In genomic region chr16:14071576-14072271, GRCh38 we compare ENCODE assay signal across 8 cellular contexts. TPM values are rescaled to one million over a fixed set of nuclear protein-coding genes. Genes with fewer than 3 reads are reported as not detected.
DNase-seq lines count a peak whose midpoint lies in the region; ATAC-seq and TF ChIP-seq lines count a peak whose summit lies in the region.

No MANE protein-coding gene starts in this region.

- H2AFZ ChIP-seq in SU-DHL-6 (ENCODE audit: low read depth, low read length, severe bottlenecking) (peak overlapping the region; percentile 98), fibroblast of lung (ENCODE audit: low read length) (peak overlapping the region; percentile 86)

- H3K9me2 ChIP-seq in SU-DHL-6 (replicated peaks; ENCODE audit: insufficient read depth, low read length), result no peaks in the 10 kb centered on the region

- H3K36me3 ChIP-seq in SU-DHL-6 (ENCODE audit: low read length) (no peaks in the 10 kb centered on the region), fibroblast of lung (ENCODE audit: control insufficient read depth, insufficient read depth, low read length) (peaks cover 3% of the 10 kb centered on the region)

- H4K20me1 ChIP-seq in SU-DHL-6 (ENCODE audit: low read depth, low read length), result 0 out of 2 replicates have a peak, but pooled peaks cover 5% of the 10 kb centered on the region
- H4K20me1 ChIP-seq in fibroblast of lung (ENCODE audit: control insufficient read depth, extremely low read depth, insufficient read depth, low read length), result no peaks in the 10 kb centered on the region

- H3K4me1 Mint-ChIP-seq in osteocyte (ENCODE audit: unreplicated experiment), result peaks cover 12% of the 10 kb centered on the region

- H3K4me3 ChIP-seq in SU-DHL-6 (ENCODE audit: insufficient read depth, low read length, poor library complexity, severe bottlenecking) (peak overlapping the region; percentile 76), fibroblast of lung (replicated peaks in 1 of 4; ENCODE audit: control extremely low read depth in 1 of 4, insufficient read depth in 1 of 4, low read depth in 3 of 4, low read length in 4 of 4) (peak overlapping the region; percentile 76 to 94 (median 91))

- peak overlapping the region; percentile 75 for H3K27ac Mint-ChIP-seq in osteocyte (ENCODE audit: unreplicated experiment)

- ATAC-seq in HG02623 (IDR thresholded peaks at IDR 0.05; ENCODE audit: unreplicated experiment), result peak; percentile 29

- no peaks in the 10 kb centered on the region for H3K27me3 Mint-ChIP-seq in osteocyte (ENCODE audit: unreplicated experiment)

- H3K9ac ChIP-seq in SU-DHL-6 (ENCODE audit: low read length) (peak overlapping the region; percentile 85), fibroblast of lung (ENCODE audit: insufficient read depth, low read length) (peak overlapping the region; percentile 86)

- peaks cover 17% of the 10 kb centered on the region; the same call in 1 of the 2 replicates for H3K79me2 ChIP-seq in SU-DHL-6 (ENCODE audit: insufficient read depth, low read length)
- peaks cover 9% of the 10 kb centered on the region for H3K79me2 ChIP-seq in fibroblast of lung (ENCODE audit: control insufficient read depth, insufficient read depth, low read length)

- H3K27ac ChIP-seq in SU-DHL-6 (ENCODE audit: low read depth, low read length), result 0 out of 2 replicates have a peak overlapping the region, but pooled peaks have one; percentile 23
- peak overlapping the region; percentile 61 for H3K27ac ChIP-seq in fibroblast of lung (ENCODE audit: insufficient read depth, low read length)

- H3K9me3 ChIP-seq in SU-DHL-6 (ENCODE audit: insufficient read depth, low read length), result no peaks in the 10 kb centered on the region
- H3K9me3 ChIP-seq in fibroblast of lung (ENCODE audit: control insufficient read depth, insufficient read depth, low read depth, low read length), result no peaks in the 10 kb centered on the region

- no peaks in the 10 kb centered on the region for H3F3A ChIP-seq in SU-DHL-6 (ENCODE audit: insufficient read depth)

- peaks cover 3% of the 10 kb centered on the region for H3K4me1 ChIP-seq in fibroblast of lung (ENCODE audit: control insufficient read depth, extremely low read depth, insufficient read depth, low read length)

- no peaks in the 10 kb centered on the region for H3K27me3 ChIP-seq in SU-DHL-6 (ENCODE audit: low read length)
- H3K27me3 ChIP-seq in fibroblast of lung (ENCODE audit: control insufficient read depth, insufficient read depth, low read length), result no peaks in the 10 kb centered on the region

- no peaks in the 10 kb centered on the region for H3K9me3 Mint-ChIP-seq in osteocyte (ENCODE audit: unreplicated experiment)

- peak; percentile 55 for DNase-seq in NCI-H2196 (lab: John Stamatoyannopoulos, UW; ENCODE audit: unreplicated experiment)
- DNase-seq in NCI-H2196 treated with DMSO at 0.1 percent for 48 hours (lab: John Stamatoyannopoulos, UW; ENCODE audit: unreplicated experiment), result no peak
- DNase-seq in fibroblast of lung (ENCODE audit: low read depth in 2 of 2), result peak in 1 of 2 donors; percentile 13
- no peak for DNase-seq in osteocyte (ENCODE audit: extremely low spot score, unreplicated experiment)
- no peak for DNase-seq in DMS153 (lab: John Stamatoyannopoulos, UW)
- DNase-seq in DMS153 treated with DMSO at 0.1 percent for 48 hours (lab: John Stamatoyannopoulos, UW; ENCODE audit: unreplicated experiment), result no peak

- H3K4me2 ChIP-seq in SU-DHL-6 (ENCODE audit: low read depth, low read length, poor library complexity, severe bottlenecking), result peak overlapping the region; percentile 60
- H3K4me2 ChIP-seq in fibroblast of lung (ENCODE audit: extremely low read depth, insufficient read depth, low read length), result peak overlapping the region; percentile 97

- H3K4me3 Mint-ChIP-seq in osteocyte (ENCODE audit: unreplicated experiment), result peak overlapping the region; percentile 91

- H3K36me3 Mint-ChIP-seq in osteocyte (ENCODE audit: unreplicated experiment), result peaks cover 2% of the 10 kb centered on the region

- TF ChIP-seq CTCF in SU-DHL-6 (IDR thresholded peaks at IDR 0.05; ENCODE audit: insufficient read depth, low read length, poor library complexity, severe bottlenecking) (no peak), fibroblast of lung (conservative IDR thresholded peaks at IDR 0.05 in 1 of 2, IDR thresholded peaks at IDR 0.05 in 1 of 2; ENCODE audit: low read depth in 1 of 2, low read length in 2 of 2) (no peak), osteocyte (IDR thresholded peaks at IDR 0.05) (no peak)

RNA-seq across cellular contexts. Expression of gene MRTFB, which starts 0.6 kb away (rescaled TPM):
- total RNA-seq in fibroblast of lung, result 6.9 and 8.8 TPM in 2 replicates
- 8.9 and 9.8 TPM in 2 replicates for polyA plus RNA-seq in fibroblast of lung
- polyA plus RNA-seq in fibroblast of lung (2012), result 6.5 and 10.6 TPM in 2 replicates
- 68.1 and 84.1 TPM in 2 replicates for polyA minus RNA-seq in fibroblast of lung (ENCODE audit: low replicate concordance)
- total RNA-seq in osteocyte, result 26.3 and 31.4 TPM in 2 replicates
